Comparison of ENCODE assay signal across 1 cellular context in genomic region chr17:19945009-19945650, GRCh38.
TF ChIP-seq lines count a peak whose summit lies in the region.

No MANE protein-coding gene starts in this region.

TF ChIP-seq in GM23338, 12 proteins besides CTCF, POLR2A, EP300 and RAD21:
- no peak for TF ChIP-seq CREB1 (CRISPR knock-in tag; IDR thresholded peaks at IDR 0.05; ENCODE audit: low read depth)
- no peak for TF ChIP-seq EZH2phosphoT487 (IDR thresholded peaks at IDR 0.05; ENCODE audit: unreplicated experiment)
- TF ChIP-seq ETS1 (IDR thresholded peaks at IDR 0.05): no peak
- no peak for TF ChIP-seq JUNB (IDR thresholded peaks at IDR 0.05; ENCODE audit: unreplicated experiment)
- no peak for TF ChIP-seq ZNF462 (CRISPR knock-in tag; IDR thresholded peaks at IDR 0.05)
- no peak for TF ChIP-seq REST (IDR thresholded peaks at IDR 0.05; ENCODE audit: unreplicated experiment)
- no peak for TF ChIP-seq EZH2 (IDR thresholded peaks at IDR 0.05; ENCODE audit: low read depth, unreplicated experiment)
- no peak for TF ChIP-seq STAT1 (IDR thresholded peaks at IDR 0.05; ENCODE audit: unreplicated experiment)
- TF ChIP-seq NANOG (IDR thresholded peaks at IDR 0.05; ENCODE audit: borderline replicate concordance): no peak
- no peak for TF ChIP-seq POLR2AphosphoS5 (IDR thresholded peaks at IDR 0.05; ENCODE audit: low read depth)
- TF ChIP-seq ZNF114 (CRISPR knock-in tag; IDR thresholded peaks at IDR 0.05): no peak
